ENCODE assay signal across 8 cellular contexts in the genomic region with DNA sequence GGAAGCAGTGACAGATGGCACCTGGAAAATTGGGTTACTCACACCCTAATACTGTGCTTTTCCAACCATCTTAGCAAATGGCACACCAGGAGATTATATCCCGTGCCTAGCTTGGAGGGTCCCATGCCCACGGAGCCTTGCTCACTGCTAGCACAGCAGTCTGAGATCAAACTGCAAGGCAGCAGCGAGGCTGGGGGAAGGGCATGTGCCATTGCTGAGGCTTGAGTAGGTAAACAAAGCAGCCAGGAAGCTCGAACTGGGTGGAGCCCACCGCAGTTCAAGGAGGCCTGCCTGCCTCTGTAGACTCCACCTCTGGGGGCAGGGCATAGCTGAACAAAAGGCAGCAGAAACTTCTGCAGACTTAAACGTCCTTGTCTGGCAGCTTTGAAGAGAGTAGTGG. TPM values are rescaled to one million over a fixed set of nuclear protein-coding genes. Genes with fewer than 3 reads are reported as not detected.
"Had no signal": no experiment of that assay in that cellular context is flagged by ENCODE, and none has a peak within 500 bp of the region (broad histone marks: within the 10 kb centered on the region; RNA-seq: fewer than 3 reads in every experiment).

No MANE protein-coding gene starts in this region.

RNA-seq across cellular contexts. Expression of a gene that starts 11.5 kb away (rescaled TPM):
- total RNA-seq: esophagus mucosa; gastrocnemius medialis; kidney epithelial cell; left ventricle myocardium superior; mesenteric fat pad; myocyte; naive thymus-derived CD8-positive, alpha-beta T cell had no signal
- polyA plus RNA-seq: keratinocyte had no signal
